In the genomic region with DNA sequence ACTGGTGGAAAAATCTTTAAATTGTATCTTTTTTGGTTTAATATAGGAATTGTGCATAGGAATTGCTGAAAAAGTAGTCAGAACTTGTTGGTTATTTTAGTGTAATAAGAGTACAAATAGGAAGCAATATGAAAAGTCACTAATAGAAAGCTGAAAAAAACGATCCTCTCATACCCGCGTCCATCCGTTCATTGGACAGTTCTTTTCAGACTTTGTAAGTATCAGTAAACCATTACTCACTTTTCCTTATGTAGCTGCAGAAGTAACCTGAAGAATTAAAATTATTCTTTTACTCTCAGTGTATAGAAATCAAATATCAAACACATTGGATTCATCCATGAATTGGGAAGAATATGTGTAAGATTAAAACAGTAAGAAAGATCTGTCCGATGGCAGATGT, we compare ENCODE assay signal across 21 cellular contexts. TPM values are rescaled to one million over a fixed set of nuclear protein-coding genes. Genes with fewer than 3 reads are reported as not detected.
A peak's percentile ranks its signal among the peaks of the same experiment; 100 is the strongest.
DNase-seq lines count a peak whose midpoint lies in the region; ATAC-seq, FAIRE-seq and TF ChIP-seq lines count a peak whose summit lies in the region.
"Had no signal": no experiment of that assay in that cellular context is flagged by ENCODE, and none has a peak within 500 bp of the region (broad histone marks: within the 10 kb centered on the region; RNA-seq: fewer than 3 reads in every experiment).

No MANE protein-coding gene starts in this region.

- H2BK15ac ChIP-seq in mesenchymal stem cell (ENCODE audit: low read depth, poor library complexity, severe bottlenecking), result no peak overlapping the region

- H3K4me2 ChIP-seq in mesenchymal stem cell (ENCODE audit: low read length, poor library complexity, severe bottlenecking), result no peak overlapping the region

- H2BK5ac ChIP-seq in mesenchymal stem cell (ENCODE audit: low read depth, low read length, poor library complexity, severe bottlenecking), result no peak overlapping the region

- no peak overlapping the region for H2AFZ ChIP-seq in mesenchymal stem cell (ENCODE audit: low read depth, low read length)

- H3K4me1 ChIP-seq in adipocyte (ENCODE audit: control insufficient read depth, insufficient read depth, low read length), result peaks cover 60% of the 10 kb centered on the region
- peaks cover 5% of the 10 kb centered on the region for H3K4me1 ChIP-seq in mesenchymal stem cell (ENCODE audit: control insufficient read depth, insufficient read depth, low read depth, low read length)
- H3K4me1 ChIP-seq in stomach, result peaks cover 21 to 72% (median 49%) of the 10 kb centered on the region in 4 donors
- peaks cover 65% of the 10 kb centered on the region for H3K4me1 ChIP-seq in lower lobe of right lung
- H3K4me1 ChIP-seq: BE2C had no signal

- FAIRE-seq in D721Med (lab: Jason Lieb, UNC), result no peak

- no peak overlapping the region for H3K18ac ChIP-seq in mesenchymal stem cell (ENCODE audit: low read depth in 1 of 2, low read length in 2 of 2)

- H3K27me3 ChIP-seq in adipocyte (replicated peaks; ENCODE audit: control insufficient read depth, insufficient read depth, low read length) (no peaks in the 10 kb centered on the region), mesenchymal stem cell (ENCODE audit: control insufficient read depth in 1 of 2, insufficient read depth in 1 of 2, low read length in 2 of 2) (no peaks in the 10 kb centered on the region), stomach (no peaks in the 10 kb centered on the region), lower lobe of right lung (ENCODE audit: low read depth) (no peaks in the 10 kb centered on the region)
- H3K27me3 ChIP-seq: BE2C, brain microvascular endothelial cell, upper lobe of left lung had no signal

- H3K9ac ChIP-seq in adipocyte (ENCODE audit: low read length) (no peak overlapping the region), mesenchymal stem cell (ENCODE audit: low read length) (peak overlapping the region; percentile 33)

- H3K23ac ChIP-seq in mesenchymal stem cell (ENCODE audit: low read length in 2 of 2), result no peak overlapping the region

- DNase-seq in SIG-M5 treated with dmso at 0.1 percent for 504 hours (lab: John Stamatoyannopoulos, UW; ENCODE audit: unreplicated experiment), result peak; percentile 40
- no peak for DNase-seq in SIG-M5 (lab: John Stamatoyannopoulos, UW)
- DNase-seq in adipocyte (ENCODE audit: low read depth), result no peak
- no peak for DNase-seq in mesenchymal stem cell
- DNase-seq in stomach, result no peak
- DNase-seq in D721Med (ENCODE audit: insufficient read length, low spot score), result no peak
- no peak for DNase-seq in lower lobe of right lung
- no peak for DNase-seq in NAMALWA (ENCODE audit: low spot score)
- DNase-seq: activated naive CD8-positive, alpha-beta T cell treated with anti-CD3 and anti-CD28 coated beads for 36 hours; BE2C; brain microvascular endothelial cell; mucosa of descending colon; NCI-H1417 treated with DMSO at 0.1 percent for 48 hours; NCI-H524 treated with DMSO at 0.1 percent for 48 hours; occipital lobe; SHP77 treated with DMSO at 0.1 percent for 48 hours; stimulated activated CD4-positive, alpha-beta T cell treated with anti-CD3 and anti-CD28 coated beads, Interleukin-1b, Interleukin-23, amount 100 ng/mL, for 48 hours; stimulated activated naive CD8-positive, alpha-beta T cell treated with anti-CD3 and anti-CD28 coated beads, Interleukin-15, Interleukin-2, amounts not matched to agents 100 U/mL and 50 U/mL, for 24 hours; upper lobe of left lung had no signal

- 100% methylated on average over 1 of the region's 5 CpGs for WGBS in mesenchymal stem cell
- 23 to 74% (median 48%) methylated on average over 5 of the region's 5 CpGs for WGBS in stomach, 5 donors

- H4K91ac ChIP-seq in mesenchymal stem cell (ENCODE audit: low read length), result no peak overlapping the region

- no peaks in the 10 kb centered on the region for H3K79me1 ChIP-seq in mesenchymal stem cell (replicated peaks; ENCODE audit: low read length, poor library complexity, severe bottlenecking)

- no peak overlapping the region for H2BK12ac ChIP-seq in mesenchymal stem cell (ENCODE audit: low read length in 2 of 2)

- peak overlapping the region; percentile 94 for H3K4me3 ChIP-seq in adipocyte (ENCODE audit: low read length)
- peak overlapping the region in 1 of 2 experiments; percentile 56 for H3K4me3 ChIP-seq in mesenchymal stem cell (ENCODE audit: insufficient read depth in 1 of 2, low read depth in 1 of 2, low read length in 2 of 2)
- H3K4me3 ChIP-seq in stomach, result peak overlapping the region in 1 of 4 donors; percentile 95
- H3K4me3 ChIP-seq in lower lobe of right lung, result no peak overlapping the region
- H3K4me3 ChIP-seq: mucosa of descending colon, upper lobe of left lung had no signal

- intact Hi-C loops in stomach (cut with DNase I; ENCODE audit: low total_unique reads) (no loop called here), lower lobe of right lung (cut with DNase I) (no loop called here)

- peaks cover 12% of the 10 kb centered on the region for H3K36me3 ChIP-seq in adipocyte (ENCODE audit: control insufficient read depth, insufficient read depth, low read length, severe bottlenecking)
- peaks cover 3 to 18% of the 10 kb centered on the region in 2 experiments for H3K36me3 ChIP-seq in mesenchymal stem cell (ENCODE audit: control insufficient read depth in 1 of 2, insufficient read depth in 2 of 2, low read depth in 1 of 2, low read length in 2 of 2)
- no peaks in the 10 kb centered on the region for H3K36me3 ChIP-seq in stomach
- H3K36me3 ChIP-seq in lower lobe of right lung, result no peaks in the 10 kb centered on the region
- H3K36me3 ChIP-seq: BE2C, upper lobe of left lung had no signal

- TF ChIP-seq CTCF in stomach (IDR thresholded peaks at IDR 0.05) (no peak), D721Med (IDR thresholded peaks at IDR 0.05; ENCODE audit: insufficient read depth, missing control alignments) (no peak), lower lobe of right lung (IDR thresholded peaks at IDR 0.05) (no peak)

- no peaks in the 10 kb centered on the region for H3K9me3 ChIP-seq in adipocyte (ENCODE audit: control insufficient read depth, low read length)
- H3K9me3 ChIP-seq in mesenchymal stem cell (ENCODE audit: control insufficient read depth, low read length), result no peaks in the 10 kb centered on the region
- no peaks in the 10 kb centered on the region for H3K9me3 ChIP-seq in stomach
- no peaks in the 10 kb centered on the region for H3K9me3 ChIP-seq in lower lobe of right lung
- H3K9me3 ChIP-seq: BE2C, mucosa of descending colon, upper lobe of left lung had no signal

- TF ChIP-seq EP300 in stomach (IDR thresholded peaks at IDR 0.05), result no peak

- no peak overlapping the region for H4K8ac ChIP-seq in mesenchymal stem cell (ENCODE audit: low read length)

- H3K4ac ChIP-seq in mesenchymal stem cell (ENCODE audit: low read depth in 1 of 2, low read length in 2 of 2), result no peak overlapping the region

- no peak overlapping the region for H3K27ac ChIP-seq in mesenchymal stem cell (ENCODE audit: low read length, poor library complexity, severe bottlenecking)
- peak overlapping the region in 4 of 5 donors; percentile 97 to 100 (median 99) for H3K27ac ChIP-seq in stomach
- H3K27ac ChIP-seq in lower lobe of right lung, result no peak overlapping the region
- H3K27ac ChIP-seq: 22Rv1, brain microvascular endothelial cell had no signal

- no peak for TF ChIP-seq POLR2A in stomach (IDR thresholded peaks at IDR 0.05)

- H2AK5ac ChIP-seq in mesenchymal stem cell (ENCODE audit: low read length, severe bottlenecking), result no peak overlapping the region

- H2BK120ac ChIP-seq in mesenchymal stem cell (ENCODE audit: low read depth, low read length), result no peak overlapping the region

- H3K14ac ChIP-seq in mesenchymal stem cell (ENCODE audit: low read length in 2 of 2), result no peak overlapping the region

- no peak for ATAC-seq in lower lobe of right lung
- ATAC-seq: mucosa of descending colon; sciatic nerve; stimulated activated naive CD8-positive, alpha-beta T cell treated with anti-CD3 and anti-CD28 coated beads, Interleukin-15, Interleukin-2, amounts not matched to agents 100 U/mL and 50 U/mL, for 24 hours had no signal

RNA-seq across cellular contexts. Expression of a gene that starts 4.4 kb away (rescaled TPM):
- 183 TPM for polyA plus RNA-seq in mesenchymal stem cell (2013, experiment 1 of 2)
- polyA plus RNA-seq in mesenchymal stem cell (2013, experiment 2 of 2), result 178 TPM
- total RNA-seq in stomach (100 to 1,000 TPM in 2 of 5 donors, 10 to 100 TPM in 3; 44.9 to 229 (median 75.3) TPM), lower lobe of right lung (153 TPM)
- 10 to 100 TPM in 2 of 3 donors, 1 to 10 TPM in 1; 6.0 to 21.2 (median 16.5) TPM for polyA plus RNA-seq in stomach

Comparison
In these comparisons a context has a peak if more than half of its experiments do, and no peak if none do; other contexts are left out.
1. H3K27ac ChIP-seq: peak in stomach (4 of 5); none in mesenchymal stem cell (single experiment) and lower lobe of right lung (single experiment).